ENCODE assay signal across 31 cellular contexts in genomic region chrX:139734996-139735395, GRCh38. TPM values are rescaled to one million over a fixed set of nuclear protein-coding genes. Genes with fewer than 3 reads are reported as not detected.
DNase-seq lines count a peak whose midpoint lies in the region; ATAC-seq, FAIRE-seq and TF ChIP-seq lines count a peak whose summit lies in the region.
"Had no signal": no experiment of that assay in that cellular context is flagged by ENCODE, and none has a peak within 500 bp of the region (broad histone marks: within the 10 kb centered on the region; RNA-seq: fewer than 3 reads in every experiment).

No MANE protein-coding gene starts in this region.

- POLR2A ChIA-PET in MCF 10A (lab: Yijun Ruan, JAX) = interaction anchor here (0.6 kb wide), 1 partner anchor 754 kb away, joined by 4 read pairs; no protein-coding TSS in a partner anchor

- intact Hi-C loops in mammary epithelial cell (cut with micrococcal nuclease) = no loop called here
- intact Hi-C loops in MCF 10A (cut with micrococcal nuclease) = no loop called here

- H3K4me3 ChIP-seq in mammary epithelial cell (replicated peaks in 1 of 3; ENCODE audit: insufficient read depth in 1 of 3, low read depth in 2 of 3, low read length in 3 of 3) (no peak overlapping the region), bronchial epithelial cell (ENCODE audit: low read depth, low read length) (no peak overlapping the region)
- H3K4me3 ChIP-seq: A549; BLaER1 treated with 17β-estradiol and CSF1 and Interleukin-3, amounts not matched to agents 10 nM and 100 nM; GM12878 had no signal

- H3K9ac ChIP-seq in mammary epithelial cell (ENCODE audit: insufficient read depth, low read length) = no peak overlapping the region
- H3K9ac ChIP-seq: BLaER1 treated with 17β-estradiol and CSF1 and Interleukin-3, amounts not matched to agents 10 nM and 100 nM had no signal

- H3K27ac Mint-ChIP-seq in MCF 10A (ENCODE audit: low read depth, unreplicated experiment) = no peak overlapping the region
- H3K27ac Mint-ChIP-seq: B cell; CD4-positive, CD25-positive, alpha-beta regulatory T cell; CD8-positive, alpha-beta memory T cell had no signal

- no peaks in the 10 kb centered on the region for H3K79me2 ChIP-seq in mammary epithelial cell (ENCODE audit: insufficient read depth, low read length)

- ATAC-seq in foreskin keratinocyte = peak; percentile 23
- ATAC-seq in GM21360 (IDR thresholded peaks at IDR 0.05; ENCODE audit: unreplicated experiment) = no peak
- ATAC-seq: A549, GM12878 had no signal

- H3K27ac ChIP-seq in mammary epithelial cell (ENCODE audit: insufficient read depth, low read depth, low read length) (no peak overlapping the region), foreskin keratinocyte (no peak overlapping the region)
- H3K27ac ChIP-seq: 22Rv1; A549; BLaER1 treated with 17β-estradiol and CSF1 and Interleukin-3, amounts not matched to agents 10 nM and 100 nM; C4-2B had no signal

- WGBS in mammary epithelial cell (ENCODE audit: low coverage, missing lambda C conversion rate) = 93% methylated on average over 1 of the region's 1 CpG

- BruUV-seq in mammary epithelial cell (replicated peaks; lab: Mats Ljungman, UMichigan) (no TSS peak), MCF 10A (replicated peaks; lab: Mats Ljungman, UMichigan) (no TSS peak)

- no peaks in the 10 kb centered on the region for H3K9me3 ChIP-seq in mammary epithelial cell (replicated peaks; ENCODE audit: insufficient read depth, low read length)
- H3K9me3 ChIP-seq: A549; BLaER1 treated with 17β-estradiol and CSF1 and Interleukin-3, amounts not matched to agents 10 nM and 100 nM had no signal

- CTCF ChIA-PET in mammary epithelial cell (lab: Charles Lee; ENCODE audit: low non-redundant PET) = no interaction called here
- CTCF ChIA-PET in MCF 10A (lab: Yijun Ruan, JAX) = interaction anchor here (1.3 kb wide), 1 partner anchor 13 kb away, joined by 3 read pairs; no protein-coding TSS in a partner anchor

- FAIRE-seq in bronchial epithelial cell (lab: Jason Lieb, UNC) = no peak
- FAIRE-seq: A549, GM12878, GM12892, GM18507 had no signal

- in situ Hi-C loops in mammary epithelial cell (cut with MboI; ENCODE audit: low sequenced_read_pairs in 2 of 2) = no loop called here

- H3K4me2 ChIP-seq in mammary epithelial cell (ENCODE audit: insufficient read depth, low read depth, low read length) = no peak overlapping the region
- H3K4me2 ChIP-seq: A549; BLaER1 treated with 17β-estradiol and CSF1 and Interleukin-3, amounts not matched to agents 10 nM and 100 nM had no signal

- dilution Hi-C loops in mammary epithelial cell (cut with HindIII; ENCODE audit: low sequenced_read_pairs) = no loop called here

- H3K4me1 ChIP-seq in mammary epithelial cell (ENCODE audit: insufficient read depth, low read length) (peaks cover 13% of the 10 kb centered on the region), foreskin keratinocyte (peaks cover 17% of the 10 kb centered on the region)
- H3K4me1 ChIP-seq: A549 had no signal

- H3K36me3 ChIP-seq in mammary epithelial cell (ENCODE audit: insufficient read depth, low read length) (no peaks in the 10 kb centered on the region), bronchial epithelial cell (ENCODE audit: control insufficient read depth, insufficient read depth, low read length) (no peaks in the 10 kb centered on the region)

- TF ChIP-seq CTCF in mammary epithelial cell (conservative IDR thresholded peaks at IDR 0.05 in 1 of 2, IDR thresholded peaks at IDR 0.05 in 1 of 2; ENCODE audit: extremely low read depth in 1 of 2, insufficient read depth in 1 of 2, low read depth in 1 of 2, low read length in 2 of 2) (no peak), MCF 10A (IDR thresholded peaks at IDR 0.05; ENCODE audit: unreplicated experiment) (no peak), bronchial epithelial cell (IDR thresholded peaks at IDR 0.05; ENCODE audit: insufficient read depth, low read length, severe bottlenecking) (no peak), foreskin keratinocyte (conservative IDR thresholded peaks at IDR 0.05) (no peak)

- no peaks in the 10 kb centered on the region for H3K27me3 Mint-ChIP-seq in MCF 10A (ENCODE audit: insufficient read depth, unreplicated experiment)
- H3K27me3 Mint-ChIP-seq: B cell; CD4-positive, alpha-beta memory T cell; CD4-positive, CD25-positive, alpha-beta regulatory T cell; CD8-positive, alpha-beta memory T cell had no signal

- no peak overlapping the region for H2AFZ ChIP-seq in mammary epithelial cell (ENCODE audit: low read depth, low read length)

- H3K27me3 ChIP-seq in mammary epithelial cell (ENCODE audit: insufficient read depth, low read length) (no peaks in the 10 kb centered on the region), bronchial epithelial cell (ENCODE audit: control insufficient read depth, insufficient read depth, low read length) (no peaks in the 10 kb centered on the region), foreskin keratinocyte (no peaks in the 10 kb centered on the region)

- no peaks in the 10 kb centered on the region for H3K4me1 Mint-ChIP-seq in MCF 10A (ENCODE audit: insufficient read depth, unreplicated experiment)
- H3K4me1 Mint-ChIP-seq: B cell had no signal

- DNase-seq in mammary epithelial cell = peak; percentile 26
- no peak for DNase-seq in MCF 10A (ENCODE audit: unreplicated experiment)
- peak; percentile 30 for DNase-seq in bronchial epithelial cell (ENCODE audit: low read depth)
- peak in 1 of 2 donors; percentile 38 for DNase-seq in foreskin keratinocyte
- peak; percentile 30 for DNase-seq in renal cortical epithelial cell (ENCODE audit: low read depth)
- no peak for DNase-seq in NCI-H1092 (lab: John Stamatoyannopoulos, UW)
- no peak for DNase-seq in CD1c-positive myeloid dendritic cell (ENCODE audit: extremely low spot score)
- DNase-seq: AML-193; CD4-positive, alpha-beta memory T cell; CD4-positive, CD25-positive, alpha-beta regulatory T cell; CD8-positive, alpha-beta memory T cell; COR-L47; DMS 273 treated with DMSO at 0.1 percent for 48 hours; DMS153; DMS53; DMS79; DND-41; EL; GDM1 had no signal

- H4K20me1 ChIP-seq in mammary epithelial cell (ENCODE audit: insufficient read depth, low read length) = no peaks in the 10 kb centered on the region

- H3K4me3 Mint-ChIP-seq in MCF 10A (ENCODE audit: unreplicated experiment) = no peak overlapping the region
- H3K4me3 Mint-ChIP-seq: B cell; CD4-positive, alpha-beta memory T cell; CD4-positive, CD25-positive, alpha-beta regulatory T cell; CD8-positive, alpha-beta memory T cell had no signal

- peaks cover 11% of the 10 kb centered on the region for H3K36me3 Mint-ChIP-seq in MCF 10A (ENCODE audit: insufficient read depth, unreplicated experiment)

- no peaks in the 10 kb centered on the region for H3K9me3 Mint-ChIP-seq in MCF 10A (ENCODE audit: unreplicated experiment)
- H3K9me3 Mint-ChIP-seq: CD4-positive, alpha-beta memory T cell; CD4-positive, CD25-positive, alpha-beta regulatory T cell; CD8-positive, alpha-beta memory T cell had no signal

RNA-seq across cellular contexts. Expression of gene MCF2, which starts 27.0 kb away (rescaled TPM):
- total RNA-seq in mammary epithelial cell (under 1 TPM; 0.09 to 0.17 TPM), MCF 10A (2022) (1.5 and 2.1 TPM in 2 replicates), bronchial epithelial cell (under 0.01 and 0.13 TPM in 2 replicates), foreskin keratinocyte (0.21 and 0.31 TPM in 2 replicates), renal cortical epithelial cell (0.10 TPM in 1 of 2 replicates, not detected in the other)
- polyA plus RNA-seq in mammary epithelial cell (0.15 TPM), foreskin keratinocyte (0.07 and 0.12 TPM in 2 replicates)
- not detected for polyA minus RNA-seq in mammary epithelial cell
- total RNA-seq: A172, G401 had no signal
- polyA plus RNA-seq: BJ; CD4-positive, CD25-positive, alpha-beta regulatory T cell; CD8-positive, alpha-beta memory T cell had no signal

Comparison
In these comparisons a context has a peak if more than half of its experiments do, and no peak if none do; other contexts are left out.
1. DNase-seq: peak in mammary epithelial cell (single experiment), bronchial epithelial cell (single experiment) and renal cortical epithelial cell (single experiment); none in MCF 10A (single experiment), NCI-H1092 (single experiment) and CD1c-positive myeloid dendritic cell (single experiment).